9 cellular contexts compared by ENCODE assay signal in genomic region chr14:71371711-71372396, GRCh38. TPM values are rescaled to one million over a fixed set of nuclear protein-coding genes. Genes with fewer than 3 reads are reported as not detected.
DNase-seq lines count a peak whose midpoint lies in the region; ATAC-seq and TF ChIP-seq lines count a peak whose summit lies in the region.
"Had no signal": no experiment of that assay in that cellular context is flagged by ENCODE, and none has a peak within 500 bp of the region (broad histone marks: within the 10 kb centered on the region; RNA-seq: fewer than 3 reads in every experiment).

No MANE protein-coding gene starts in this region.

- peak; percentile 99 for ATAC-seq in activated CD8-positive, alpha-beta memory T cell treated with anti-CD3 and anti-CD28 coated beads, Interleukin-2, amount 10 ng/mL, durations not matched to agents 7 days and 5 days
- peak; percentile 91 for ATAC-seq in RWPE2 (ENCODE audit: low read depth)

- H3K36me3 ChIP-seq in RWPE2 (ENCODE audit: low read depth): peaks cover 11% of the 10 kb centered on the region
- H3K36me3 ChIP-seq in transverse colon: no peaks in the 10 kb centered on the region

- peaks cover 42% of the 10 kb centered on the region for H3K4me1 ChIP-seq in RWPE2 (ENCODE audit: insufficient read depth, poor library complexity, severe bottlenecking)
- peaks cover 5 to 23% (median 19%) of the 10 kb centered on the region in 4 donors for H3K4me1 ChIP-seq in transverse colon

- H3K36me3 Mint-ChIP-seq in activated CD8-positive, alpha-beta memory T cell treated with anti-CD3 and anti-CD28 coated beads, Interleukin-2, amount 10 ng/mL, durations not matched to agents 7 days and 5 days: peaks cover 25% of the 10 kb centered on the region

- TF ChIP-seq CTCF in RWPE2 (IDR thresholded peaks at IDR 0.05; ENCODE audit: poor library complexity, severe bottlenecking) (no peak), foreskin fibroblast (IDR thresholded peaks at IDR 0.05; ENCODE audit: low read depth, low read length) (no peak), transverse colon (IDR thresholded peaks at IDR 0.05) (no peak)

- 50 to 52% methylated on average over 2 of the region's 2 CpGs for WGBS in transverse colon (ENCODE audit: low coverage in 1 of 2), 2 donors

- no peaks in the 10 kb centered on the region for H3K27me3 ChIP-seq in RWPE2 (ENCODE audit: insufficient read depth, poor library complexity, severe bottlenecking)
- H3K27me3 ChIP-seq in transverse colon: no peaks in the 10 kb centered on the region
- H3K27me3 ChIP-seq: BLaER1 treated with 17β-estradiol and CSF1 and Interleukin-3, amounts not matched to agents 10 nM and 100 nM had no signal

- H3K9me3 ChIP-seq in RWPE2 (ENCODE audit: severe bottlenecking): no peaks in the 10 kb centered on the region
- H3K9me3 ChIP-seq in transverse colon: no peaks in the 10 kb centered on the region

- TF ChIP-seq POLR2A in transverse colon (IDR thresholded peaks at IDR 0.05): no peak

- H3K27ac Mint-ChIP-seq in activated CD8-positive, alpha-beta memory T cell treated with anti-CD3 and anti-CD28 coated beads, Interleukin-2, amount 10 ng/mL, durations not matched to agents 7 days and 5 days: peak overlapping the region; percentile 76

- TF ChIP-seq EP300 in transverse colon (IDR thresholded peaks at IDR 0.05; ENCODE audit: low read depth): no peak

- peak overlapping the region; percentile 28 for H3K4me3 Mint-ChIP-seq in activated CD8-positive, alpha-beta memory T cell treated with anti-CD3 and anti-CD28 coated beads, Interleukin-2, amount 10 ng/mL, durations not matched to agents 7 days and 5 days

- H3K27ac ChIP-seq in RWPE2 (ENCODE audit: poor library complexity, severe bottlenecking): peak overlapping the region; percentile 100
- peak overlapping the region; percentile 42 to 69 (median 61) for H3K27ac ChIP-seq in transverse colon

- CTCF ChIA-PET in activated CD8-positive, alpha-beta memory T cell treated with anti-CD3 and anti-CD28 coated beads, Interleukin-2, amount 10 ng/mL, durations not matched to agents 7 days and 5 days (lab: Charles Lee): interaction anchor here (0.6 to 1.4 kb wide), 3 partner anchors 31 to 50 kb away, joined by 3 to 5 read pairs (median 3); no protein-coding TSS in a partner anchor

- H3K27me3 Mint-ChIP-seq in activated CD8-positive, alpha-beta memory T cell treated with anti-CD3 and anti-CD28 coated beads, Interleukin-2, amount 10 ng/mL, durations not matched to agents 7 days and 5 days: no peaks in the 10 kb centered on the region

- H3K4me1 Mint-ChIP-seq in activated CD8-positive, alpha-beta memory T cell treated with anti-CD3 and anti-CD28 coated beads, Interleukin-2, amount 10 ng/mL, durations not matched to agents 7 days and 5 days: peaks cover 29% of the 10 kb centered on the region

- peaks cover 12% of the 10 kb centered on the region for H3K9me3 Mint-ChIP-seq in activated CD8-positive, alpha-beta memory T cell treated with anti-CD3 and anti-CD28 coated beads, Interleukin-2, amount 10 ng/mL, durations not matched to agents 7 days and 5 days (ENCODE audit: low read depth)

- H3K4me3 ChIP-seq in RWPE2 (ENCODE audit: severe bottlenecking): peak overlapping the region; percentile 7
- H3K4me3 ChIP-seq in foreskin fibroblast (ENCODE audit: low read depth in 1 of 2, low read length in 2 of 2): no peak overlapping the region
- H3K4me3 ChIP-seq in transverse colon: no peak overlapping the region
- H3K4me3 ChIP-seq: BLaER1 treated with 17β-estradiol and CSF1 and Interleukin-3, amounts not matched to agents 10 nM and 100 nM had no signal

- DNase-seq in activated CD8-positive, alpha-beta memory T cell treated with anti-CD3 and anti-CD28 coated beads, Interleukin-2, amount 10 ng/mL, durations not matched to agents 7 days and 5 days: peak; percentile 53
- DNase-seq in activated CD8-positive, alpha-beta memory T cell treated with anti-CD3 and anti-CD28 coated beads for 24 hours: no peak
- DNase-seq in RWPE2 (ENCODE audit: low spot score) (no peak), foreskin fibroblast (peak; percentile 67 to 81), transverse colon (no peak), COR-L47 (lab: John Stamatoyannopoulos, UW) (no peak), NCI-H1436 treated with DMSO at 0.1 percent for 48 hours (lab: John Stamatoyannopoulos, UW) (no peak)
- DNase-seq in activated CD8-positive, alpha-beta memory T cell treated with anti-CD3 and anti-CD28 coated beads, Interleukin-2, amount 50 U/mL, for 4 hours: no peak

- intact Hi-C loops in transverse colon (cut with DNase I; ENCODE audit: low total_unique reads): no loop called here

- in situ Hi-C loops in transverse colon (cut with MboI; ENCODE audit: low pct_ligation_motif_present in 1 of 4, low pct_unique_long_range_greater_than_20kb in 1 of 4, low sequenced_read_pairs in 3 of 4): no loop called here

RNA-seq across cellular contexts. Expression of gene SIPA1L1, which starts 51.6 kb away (rescaled TPM):
- total RNA-seq in activated CD8-positive, alpha-beta memory T cell treated with anti-CD3 and anti-CD28 coated beads, Interleukin-2, amount 10 ng/mL, durations not matched to agents 7 days and 5 days: 10 to 100 TPM; 69.2 to 81.5 TPM
- 100 to 1,000 TPM in 1 of 4 donors, 10 to 100 TPM in 3; 46.4 to 181 (median 81.7) TPM for total RNA-seq in transverse colon

Comparison
In these comparisons a context has a peak if more than half of its experiments do, and no peak if none do; other contexts are left out.
1. DNase-seq: peak in activated CD8-positive, alpha-beta memory T cell treated with anti-CD3 and anti-CD28 coated beads, Interleukin-2, amount 10 ng/mL, durations not matched to agents 7 days and 5 days (single experiment) and foreskin fibroblast (2 of 2); none in activated CD8-positive, alpha-beta memory T cell treated with anti-CD3 and anti-CD28 coated beads for 24 hours (single experiment), RWPE2 (single experiment), transverse colon (single experiment), COR-L47 (single experiment), NCI-H1436 treated with DMSO at 0.1 percent for 48 hours (single experiment) and activated CD8-positive, alpha-beta memory T cell treated with anti-CD3 and anti-CD28 coated beads, Interleukin-2, amount 50 U/mL, for 4 hours (single experiment).